Comparison of ENCODE assay signal across 18 cellular contexts in the genomic region with DNA sequence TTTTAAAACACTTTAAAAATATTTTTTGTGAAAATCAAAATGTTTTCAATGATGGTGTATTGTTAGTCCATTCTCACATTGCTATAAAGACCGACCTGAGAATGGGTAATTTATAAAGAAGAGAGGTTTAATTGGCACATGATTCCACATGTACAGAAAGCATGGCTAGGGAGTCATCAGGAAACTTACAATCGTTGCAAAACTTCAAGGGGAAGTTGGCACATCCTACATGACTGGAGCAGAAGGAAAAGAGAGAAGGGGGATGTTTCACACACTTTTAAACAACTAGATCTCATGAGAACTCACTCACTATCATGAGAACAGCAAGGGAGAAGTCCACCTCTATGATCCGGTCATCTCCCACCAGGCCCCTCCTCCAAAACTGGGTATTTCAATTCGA.
"Had no signal": no experiment of that assay in that cellular context is flagged by ENCODE, and none has a peak within 500 bp of the region (broad histone marks: within the 10 kb centered on the region; RNA-seq: fewer than 3 reads in every experiment).

No MANE protein-coding gene starts in this region.

- H3K36me3 ChIP-seq: gastrocnemius medialis, lower lobe of right lung, neutrophil, sigmoid colon had no signal

- H3K4me1 ChIP-seq: gastrocnemius medialis, lower lobe of right lung, parathyroid adenoma, sigmoid colon had no signal

- H3K27ac ChIP-seq: gastrocnemius medialis, lower lobe of right lung, neutrophil, parathyroid adenoma, sigmoid colon had no signal

- H3K9me3 ChIP-seq: gastrocnemius medialis, lower lobe of right lung, neutrophil, sigmoid colon had no signal

- H3K4me3 ChIP-seq: gastrocnemius medialis, lower lobe of right lung, sigmoid colon had no signal

- DNase-seq: activated CD4-positive, alpha-beta memory T cell treated with anti-CD3 and anti-CD28 coated beads, Interleukin-2, amount 10 ng/mL, durations not matched to agents 7 days and 5 days; activated CD4-positive, alpha-beta T cell treated with anti-CD3 and anti-CD28 coated beads for 48 hours; activated CD4-positive, CD25-positive, alpha-beta regulatory T cell; activated CD8-positive, alpha-beta memory T cell treated with anti-CD3 and anti-CD28 coated beads, Interleukin-2, amount 10 ng/mL, durations not matched to agents 7 days and 5 days; activated naive CD4-positive, alpha-beta T cell treated with Interleukin-2 at 50 U/mL for 16 hours; activated naive CD8-positive, alpha-beta T cell treated with anti-CD3 and anti-CD28 coated beads, Interleukin-2, amount 10 ng/mL, durations not matched to agents 7 days and 5 days; anterior cingulate cortex; effector memory CD4-positive, alpha-beta T cell; gastrocnemius medialis; head of caudate nucleus; lower lobe of right lung; sigmoid colon; stimulated activated naive B cell treated with anti-CD40 and anti-IgM and Interleukin-4, amounts not matched to agents 10 μg/mL and 1 μg/mL and 100 μg/mL, for 72 hours had no signal

- H3K27me3 ChIP-seq: gastrocnemius medialis, neutrophil, sigmoid colon had no signal

- FAIRE-seq: keratinocyte had no signal

- ATAC-seq: activated CD8-positive, alpha-beta memory T cell treated with anti-CD3 and anti-CD28 coated beads, Interleukin-2, amount 10 ng/mL, durations not matched to agents 7 days and 5 days; activated T-helper 17 cell treated with anti-CD3 and anti-CD28 coated beads, Interleukin-2, amount 50 U/mL, for 72 hours; gastrocnemius medialis; lower lobe of right lung; natural killer cell treated with Interleukin-12 subunit alpha and Interleukin-12 subunit beta and Interleukin-15 and Interleukin-18, amount 100 ng/mL, for 72 hours; stimulated activated naive B cell treated with anti-CD40 and anti-IgM and Interleukin-4, amounts not matched to agents 10 μg/mL and 1 μg/mL and 100 μg/mL, for 72 hours had no signal
